ENCODE assay signal across 11 cellular contexts in the genomic region with DNA sequence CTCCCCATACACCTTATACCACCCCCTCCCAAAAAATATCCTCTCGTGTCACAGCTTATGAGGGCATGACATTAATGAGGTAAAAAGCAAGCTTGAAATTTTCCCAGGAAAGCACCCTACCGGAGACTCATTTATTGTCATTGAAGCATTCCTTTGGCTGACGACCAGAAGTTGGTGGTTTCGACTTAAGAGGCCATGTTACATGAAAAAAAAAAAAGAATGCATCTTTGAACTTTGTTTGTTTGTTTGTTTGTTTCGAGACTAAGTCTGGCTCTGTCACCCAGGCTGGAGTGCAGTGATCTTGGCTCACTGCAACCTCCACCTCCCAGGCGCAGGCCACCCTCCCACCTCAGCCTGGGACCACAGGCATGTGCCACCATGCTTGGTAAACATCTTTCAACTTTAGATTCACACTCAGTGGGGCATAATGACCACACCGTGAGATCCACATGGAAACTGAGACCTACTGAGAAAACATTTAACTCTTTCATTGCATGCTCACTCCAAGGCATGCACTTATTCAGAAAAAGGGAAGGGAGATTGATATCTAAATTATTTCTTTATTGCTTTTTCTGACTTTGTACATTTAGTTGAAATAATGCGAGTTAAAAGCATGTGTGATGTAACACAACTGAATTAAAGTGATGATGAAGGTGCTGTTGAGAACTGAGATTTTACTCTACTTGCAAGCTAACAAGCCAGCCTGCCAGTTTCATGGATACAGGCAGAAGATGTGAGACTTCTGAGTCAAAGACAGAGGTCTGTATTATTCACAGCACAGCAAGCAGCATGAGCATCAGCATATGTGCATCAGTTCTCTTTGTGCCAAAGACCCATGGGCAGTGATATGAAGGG. TPM values are rescaled to one million over a fixed set of nuclear protein-coding genes. Genes with fewer than 3 reads are reported as not detected.
DNase-seq lines count a peak whose midpoint lies in the region; ATAC-seq and TF ChIP-seq lines count a peak whose summit lies in the region.
"Had no signal": no experiment of that assay in that cellular context is flagged by ENCODE, and none has a peak within 500 bp of the region (broad histone marks: within the 10 kb centered on the region; RNA-seq: fewer than 3 reads in every experiment).

No MANE protein-coding gene starts in this region.

- POLR2A ChIA-PET in activated B cell treated with CpG ODN at 0.5 μM for 24 hours (lab: Charles Lee): interaction anchor here (0.6 to 1.9 kb wide), 5 partner anchors 22 to 125 kb away, joined by 3 to 9 read pairs (median 3); no protein-coding TSS in a partner anchor

- no peaks in the 10 kb centered on the region for H3K9me3 Mint-ChIP-seq in activated B cell treated with CpG ODN at 0.5 μM for 24 hours
- H3K9me3 Mint-ChIP-seq: neural crest cell had no signal

- H3K4me1 Mint-ChIP-seq in activated B cell treated with CpG ODN at 0.5 μM for 24 hours: peaks cover 50% of the 10 kb centered on the region

- peak; percentile 61 for DNase-seq in AG10803 (ENCODE audit: low read depth)
- no peak for DNase-seq in activated B cell treated with CpG ODN at 0.5 μM for 24 hours
- DNase-seq in NCI-H446 treated with DMSO at 0.1 percent for 48 hours (lab: John Stamatoyannopoulos, UW): no peak
- no peak for DNase-seq in AG08395 (ENCODE audit: low spot score)
- no peak for DNase-seq in HUDEP-2 (lab: John Stamatoyannopoulos, UW; ENCODE audit: unreplicated experiment in 76 of 76)
- DNase-seq in uterus: no peak
- DNase-seq: erythroblast had no signal

- no peak for TF ChIP-seq POLR2A in uterus (IDR thresholded peaks at IDR 0.05)

- H3K36me3 Mint-ChIP-seq in activated B cell treated with CpG ODN at 0.5 μM for 24 hours (ENCODE audit: low read depth): peaks cover 18% of the 10 kb centered on the region

- no peak overlapping the region for H3K27ac ChIP-seq in uterus
- H3K27ac ChIP-seq: HL-60 had no signal

- TF ChIP-seq CTCF in AG10803 (conservative IDR thresholded peaks at IDR 0.05; ENCODE audit: low read length) (no peak), activated B cell treated with CpG ODN at 0.5 μM for 24 hours (IDR thresholded peaks at IDR 0.05) (no peak), uterus (IDR thresholded peaks at IDR 0.05) (no peak)

- ATAC-seq in GM18870 (IDR thresholded peaks at IDR 0.05; ENCODE audit: unreplicated experiment): peak; percentile 21
- peak; percentile 57 for ATAC-seq in HG02870 (IDR thresholded peaks at IDR 0.05; ENCODE audit: unreplicated experiment)
- ATAC-seq in activated B cell treated with CpG ODN at 0.5 μM for 24 hours (ENCODE audit: low read depth): peak; percentile 55

- no peaks in the 10 kb centered on the region for H3K36me3 ChIP-seq in uterus

- H3K4me3 ChIP-seq in AG10803 (ENCODE audit: low read length) (no peak overlapping the region), uterus (no peak overlapping the region)

- H3K9me3 ChIP-seq in uterus: no peaks in the 10 kb centered on the region

- intact Hi-C loops in activated B cell treated with CpG ODN at 0.5 μM for 24 hours (cut with micrococcal nuclease): loop anchor here (2.0 to 10.0 kb wide), 2 partner anchors 132 to 222 kb away; a partner anchor contains a TSS
- intact Hi-C loops in uterus (cut with DNase I; ENCODE audit: low total_unique reads): loop anchor here (5.0 kb wide), 1 partner anchor 106 kb away; no protein-coding TSS in a partner anchor

- no peaks in the 10 kb centered on the region for H3K27me3 ChIP-seq in uterus

- H3K27me3 Mint-ChIP-seq in activated B cell treated with CpG ODN at 0.5 μM for 24 hours: no peaks in the 10 kb centered on the region

- CTCF ChIA-PET in activated B cell treated with CpG ODN at 0.5 μM for 24 hours (lab: Charles Lee): interaction anchor here (0.6 to 0.8 kb wide), 2 partner anchors 8 to 38 kb away, joined by 3 read pairs; no protein-coding TSS in a partner anchor

- peak overlapping the region; percentile 74 for H3K4me3 Mint-ChIP-seq in activated B cell treated with CpG ODN at 0.5 μM for 24 hours
- H3K4me3 Mint-ChIP-seq: neural crest cell had no signal

- H3K27ac Mint-ChIP-seq in activated B cell treated with CpG ODN at 0.5 μM for 24 hours: peak overlapping the region; percentile 91

- no peaks in the 10 kb centered on the region for H3K4me1 ChIP-seq in uterus

RNA-seq across cellular contexts. Expression of a gene that starts 5.1 kb away (rescaled TPM):
- total RNA-seq in activated B cell treated with CpG ODN at 0.5 μM for 24 hours: 55.9 and 63.8 TPM in 2 replicates
- 10 to 100 TPM; 13.6 to 69.0 (median 52.9) TPM for total RNA-seq in uterus
